8 cellular contexts compared by ENCODE assay signal in genomic region chr20:62405981-62406513, GRCh38. TPM values are rescaled to one million over a fixed set of nuclear protein-coding genes. Genes with fewer than 3 reads are reported as not detected.
A peak's percentile ranks its signal among the peaks of the same experiment; 100 is the strongest.
DNase-seq lines count a peak whose midpoint lies in the region; TF ChIP-seq lines count a peak whose summit lies in the region.

No MANE protein-coding gene starts in this region.

- peaks cover 31% of the 10 kb centered on the region for H3K4me1 Mint-ChIP-seq in activated naive CD4-positive, alpha-beta T cell treated with anti-CD3 and anti-CD28 coated beads for 36 hours (ENCODE audit: low read depth)

- H3K4ac ChIP-seq in mesenchymal stem cell (ENCODE audit: low read depth in 1 of 2, low read length in 2 of 2), result no peak overlapping the region

- no peak overlapping the region for H2BK15ac ChIP-seq in mesenchymal stem cell (ENCODE audit: low read depth, poor library complexity, severe bottlenecking)

- H2AFZ ChIP-seq in mesenchymal stem cell (ENCODE audit: low read depth, low read length), result no peak overlapping the region

- DNase-seq in activated naive CD4-positive, alpha-beta T cell treated with anti-CD3 and anti-CD28 coated beads for 36 hours, result no peak
- DNase-seq in activated naive CD4-positive, alpha-beta T cell (lab: John Stamatoyannopoulos, UW), result no peak
- DNase-seq in brain microvascular endothelial cell, result no peak
- DNase-seq in mesenchymal stem cell, result no peak
- no peak for DNase-seq in KBM-7
- DNase-seq in NCI-H1105 (lab: John Stamatoyannopoulos, UW), result no peak
- DNase-seq in NCI-H1694 (lab: John Stamatoyannopoulos, UW), result no peak

- no peaks in the 10 kb centered on the region for H3K9me3 Mint-ChIP-seq in activated naive CD4-positive, alpha-beta T cell treated with anti-CD3 and anti-CD28 coated beads for 36 hours

- H2BK120ac ChIP-seq in mesenchymal stem cell (ENCODE audit: low read depth, low read length), result no peak overlapping the region

- H3K9me3 ChIP-seq in mesenchymal stem cell (ENCODE audit: control insufficient read depth, low read length), result no peaks in the 10 kb centered on the region

- no peak overlapping the region for H3K18ac ChIP-seq in mesenchymal stem cell (ENCODE audit: low read depth in 1 of 2, low read length in 2 of 2)

- no peaks in the 10 kb centered on the region for H3K27me3 ChIP-seq in brain microvascular endothelial cell (replicated peaks)
- H3K27me3 ChIP-seq in mesenchymal stem cell (ENCODE audit: control insufficient read depth in 1 of 2, insufficient read depth in 1 of 2, low read length in 2 of 2), result peaks cover 4 to 24% of the 10 kb centered on the region in 2 experiments

- peak overlapping the region in 1 of 2 experiments; percentile 61 for H3K14ac ChIP-seq in mesenchymal stem cell (ENCODE audit: low read length in 2 of 2)

- CTCF ChIA-PET in activated naive CD4-positive, alpha-beta T cell treated with anti-CD3 and anti-CD28 coated beads for 36 hours (lab: Charles Lee), result interaction anchor here (1.0 kb wide), 1 partner anchor 11 kb away, joined by 3 read pairs; no protein-coding TSS in a partner anchor

- peak overlapping the region; percentile 8 for H4K91ac ChIP-seq in mesenchymal stem cell (ENCODE audit: low read length)

- intact Hi-C loops in activated naive CD4-positive, alpha-beta T cell treated with anti-CD3 and anti-CD28 coated beads for 36 hours (cut with micrococcal nuclease), result loop anchor here (2.0 to 5.0 kb wide), 4 partner anchors 96 to 401 kb away; no protein-coding TSS in a partner anchor

- no peak overlapping the region for H2BK5ac ChIP-seq in mesenchymal stem cell (ENCODE audit: low read depth, low read length, poor library complexity, severe bottlenecking)

- H2BK12ac ChIP-seq in mesenchymal stem cell (ENCODE audit: low read length in 2 of 2), result no peak overlapping the region

- peaks cover 26% of the 10 kb centered on the region for H3K79me1 ChIP-seq in mesenchymal stem cell (replicated peaks; ENCODE audit: low read length, poor library complexity, severe bottlenecking)

- H4K8ac ChIP-seq in mesenchymal stem cell (ENCODE audit: low read length), result no peak overlapping the region

- H3K4me3 ChIP-seq in brain microvascular endothelial cell (ENCODE audit: low read depth, low read length), result peak overlapping the region; percentile 60
- peak overlapping the region; percentile 75 to 87 for H3K4me3 ChIP-seq in mesenchymal stem cell (ENCODE audit: insufficient read depth in 1 of 2, low read depth in 1 of 2, low read length in 2 of 2)
- H3K4me3 ChIP-seq in urinary bladder (ENCODE audit: low read depth, low read length), result peak overlapping the region; percentile 87

- H3K9ac ChIP-seq in mesenchymal stem cell (ENCODE audit: low read length), result peak overlapping the region; percentile 88

- no peak for TF ChIP-seq CTCF in brain microvascular endothelial cell (IDR thresholded peaks at IDR 0.05; ENCODE audit: low read depth, low read length, missing control alignments)

- H3K27ac Mint-ChIP-seq in activated naive CD4-positive, alpha-beta T cell treated with anti-CD3 and anti-CD28 coated beads for 36 hours, result no peak overlapping the region

- H2AK5ac ChIP-seq in mesenchymal stem cell (ENCODE audit: low read length, severe bottlenecking), result no peak overlapping the region

- H3K27me3 Mint-ChIP-seq in activated naive CD4-positive, alpha-beta T cell treated with anti-CD3 and anti-CD28 coated beads for 36 hours (ENCODE audit: low read depth), result no peaks in the 10 kb centered on the region

- 77% methylated on average over 10 of the region's 10 CpGs for WGBS in mesenchymal stem cell
- 49% methylated on average over 10 of the region's 10 CpGs for WGBS in urinary bladder

- peak overlapping the region; percentile 58 for H3K4me2 ChIP-seq in mesenchymal stem cell (ENCODE audit: low read length, poor library complexity, severe bottlenecking)

- H3K36me3 ChIP-seq in brain microvascular endothelial cell (replicated peaks) (no peaks in the 10 kb centered on the region), mesenchymal stem cell (ENCODE audit: control insufficient read depth in 1 of 2, insufficient read depth in 2 of 2, low read depth in 1 of 2, low read length in 2 of 2) (peaks cover 0 to 32% of the 10 kb centered on the region in 2 experiments), urinary bladder (ENCODE audit: insufficient read depth) (no peaks in the 10 kb centered on the region)

- H3K4me3 Mint-ChIP-seq in activated naive CD4-positive, alpha-beta T cell treated with anti-CD3 and anti-CD28 coated beads for 36 hours, result peak overlapping the region; percentile 63

- in situ Hi-C loops in brain microvascular endothelial cell (cut with HindIII; ENCODE audit: low pct_ligation_motif_present, low sequenced_read_pairs) (no loop called here), KBM-7 (cut with MboI; ENCODE audit: low pct_unique_long_range_greater_than_20kb, low sequenced_read_pairs) (no loop called here)

- H3K27ac ChIP-seq in brain microvascular endothelial cell, result no peak overlapping the region
- no peak overlapping the region for H3K27ac ChIP-seq in mesenchymal stem cell (ENCODE audit: low read length, poor library complexity, severe bottlenecking)
- H3K27ac ChIP-seq in urinary bladder (ENCODE audit: low read depth), result no peak overlapping the region

- H3K23ac ChIP-seq in mesenchymal stem cell (ENCODE audit: low read length in 2 of 2), result peak overlapping the region in 1 of 2 experiments; percentile 43

- H3K4me1 ChIP-seq in mesenchymal stem cell (ENCODE audit: control insufficient read depth, insufficient read depth, low read depth, low read length) (peaks cover 43% of the 10 kb centered on the region), urinary bladder (ENCODE audit: insufficient read depth) (no peaks in the 10 kb centered on the region)

- H3K36me3 Mint-ChIP-seq in activated naive CD4-positive, alpha-beta T cell treated with anti-CD3 and anti-CD28 coated beads for 36 hours (ENCODE audit: low read depth), result no peaks in the 10 kb centered on the region

RNA-seq across cellular contexts. Expression of gene CABLES2, which starts 1.0 kb away (rescaled TPM):
- 1 to 10 TPM; 3.6 to 5.1 TPM for total RNA-seq in activated naive CD4-positive, alpha-beta T cell treated with anti-CD3 and anti-CD28 coated beads for 36 hours
- polyA plus RNA-seq in mesenchymal stem cell (2013, experiment 1 of 2), result 5.4 TPM
- polyA plus RNA-seq in mesenchymal stem cell (2013, experiment 2 of 2), result 5.4 TPM
- 2.1 TPM for total RNA-seq in urinary bladder
- polyA plus RNA-seq in urinary bladder, result 5.7 TPM

RNA-seq across cellular contexts. Expression of gene RPS21, which starts 19.1 kb away (rescaled TPM):
- 1,000 to 10,000 TPM; 2,995 to 3,072 TPM for total RNA-seq in activated naive CD4-positive, alpha-beta T cell treated with anti-CD3 and anti-CD28 coated beads for 36 hours
- 2,383 TPM for polyA plus RNA-seq in mesenchymal stem cell (2013, experiment 1 of 2)
- 2,319 TPM for polyA plus RNA-seq in mesenchymal stem cell (2013, experiment 2 of 2)
- total RNA-seq in urinary bladder, result 396 TPM
- 4,730 TPM for polyA plus RNA-seq in urinary bladder

RNA-seq across cellular contexts. Expression of gene RBBP8NL, which starts 21.3 kb away (rescaled TPM):
- not detected for total RNA-seq in activated naive CD4-positive, alpha-beta T cell treated with anti-CD3 and anti-CD28 coated beads for 36 hours
- polyA plus RNA-seq in mesenchymal stem cell (2013, experiment 1 of 2), result not detected
- not detected for polyA plus RNA-seq in mesenchymal stem cell (2013, experiment 2 of 2)
- 0.69 TPM for total RNA-seq in urinary bladder
- polyA plus RNA-seq in urinary bladder, result 1.1 TPM

RNA-seq across cellular contexts. Expression of gene LAMA5, which starts 38.9 kb away (rescaled TPM):
- 1 to 10 TPM in 1 of 2 experiments, under 1 TPM in 1; 0.81 to 1.5 TPM for total RNA-seq in activated naive CD4-positive, alpha-beta T cell treated with anti-CD3 and anti-CD28 coated beads for 36 hours
- 70.0 TPM for polyA plus RNA-seq in mesenchymal stem cell (2013, experiment 1 of 2)
- 65.1 TPM for polyA plus RNA-seq in mesenchymal stem cell (2013, experiment 2 of 2)
- 40.4 TPM for total RNA-seq in urinary bladder
- polyA plus RNA-seq in urinary bladder, result 162 TPM
